ENCODE assay signal across 24 cellular contexts in the genomic region with DNA sequence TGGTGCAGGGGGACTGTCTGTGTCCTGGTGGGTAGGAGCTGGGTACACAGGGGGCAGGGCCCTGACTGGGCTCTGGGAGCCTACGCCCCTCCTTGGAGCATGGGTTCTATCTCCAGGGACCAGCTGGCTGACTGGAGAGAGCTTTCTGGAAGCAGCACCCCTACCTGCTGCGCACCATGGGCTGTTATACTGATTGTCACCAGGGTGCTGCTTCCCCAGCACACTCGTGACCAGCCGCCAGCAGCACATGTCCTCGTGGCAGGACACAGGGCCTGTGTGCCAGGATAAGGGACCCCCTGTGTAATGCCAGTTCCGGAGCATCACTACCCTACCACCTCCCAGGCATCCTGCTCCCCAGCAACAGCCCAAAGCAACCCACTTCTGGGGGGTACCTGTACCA.
DNase-seq lines count a peak whose midpoint lies in the region; ATAC-seq, FAIRE-seq and TF ChIP-seq lines count a peak whose summit lies in the region.
"Had no signal": no experiment of that assay in that cellular context is flagged by ENCODE, and none has a peak within 500 bp of the region (broad histone marks: within the 10 kb centered on the region; RNA-seq: fewer than 3 reads in every experiment).

No MANE protein-coding gene starts in this region.

- peaks cover 15% of the 10 kb centered on the region for H3K4me1 Mint-ChIP-seq in activated CD4-positive, alpha-beta T cell treated with anti-CD3 and anti-CD28 coated beads, Interleukin-2, amount 10 ng/mL, durations not matched to agents 7 days and 5 days

- no CpG with 5 or more reads among the region's 6 CpGs for WGBS in HepG2 (ENCODE audit: low lambda C conversion rate)
- 80% methylated on average over 2 of the region's 6 CpGs for WGBS in right lobe of liver (ENCODE audit: insufficient coverage, low coverage, low lambda C conversion rate, missing lambda C conversion rate)
- WGBS in spleen, 5 donors = 72 to 95% (median 92%) methylated on average over 2 to 6 of the region's 6 CpGs

- no peaks in the 10 kb centered on the region for H4K20me1 ChIP-seq in HepG2 (ENCODE audit: insufficient read depth, low read length)
- H4K20me1 ChIP-seq: BLaER1 had no signal

- H3K9me3 ChIP-seq in HepG2 (ENCODE audit: low read length) (no peaks in the 10 kb centered on the region), right lobe of liver (no peaks in the 10 kb centered on the region), spleen (no peaks in the 10 kb centered on the region), kidney (ENCODE audit: control insufficient read depth in 1 of 2, low read length in 2 of 2) (no peaks in the 10 kb centered on the region)
- H3K9me3 ChIP-seq: BLaER1, SK-N-SH had no signal

- TF ChIP-seq RAD21 in HepG2 (CRISPR knock-in tag; IDR thresholded peaks at IDR 0.05) = no peak

- no peaks in the 10 kb centered on the region for H3K36me3 Mint-ChIP-seq in activated CD4-positive, alpha-beta T cell treated with anti-CD3 and anti-CD28 coated beads, Interleukin-2, amount 10 ng/mL, durations not matched to agents 7 days and 5 days (ENCODE audit: low read depth)

- peaks cover 3% of the 10 kb centered on the region for H3K27me3 Mint-ChIP-seq in activated CD4-positive, alpha-beta T cell treated with anti-CD3 and anti-CD28 coated beads, Interleukin-2, amount 10 ng/mL, durations not matched to agents 7 days and 5 days
- H3K27me3 Mint-ChIP-seq: CD4-positive, alpha-beta T cell had no signal

- H3K4me3 ChIP-seq in HepG2 (replicated peaks in 1 of 3; ENCODE audit: insufficient read depth in 1 of 3, low read depth in 2 of 3, low read length in 3 of 3) (no peak overlapping the region), right lobe of liver (no peak overlapping the region), spleen (no peak overlapping the region), kidney (ENCODE audit: low read length in 2 of 2) (no peak overlapping the region)
- H3K4me3 ChIP-seq: BLaER1 had no signal

- TF ChIP-seq EP300 in HepG2 (IDR thresholded peaks at IDR 0.05; ENCODE audit: low read depth in 2 of 2, low read length in 2 of 2) = no peak
- no peak for TF ChIP-seq EP300 in HepG2 (CRISPR knock-in tag; IDR thresholded peaks at IDR 0.05; ENCODE audit: borderline replicate concordance)

- H3K4me2 ChIP-seq in HepG2 (ENCODE audit: low read depth, low read length) = no peak overlapping the region
- H3K4me2 ChIP-seq: SK-N-SH had no signal

- H3K27ac Mint-ChIP-seq in activated CD4-positive, alpha-beta T cell treated with anti-CD3 and anti-CD28 coated beads, Interleukin-2, amount 10 ng/mL, durations not matched to agents 7 days and 5 days = no peak overlapping the region
- H3K27ac Mint-ChIP-seq: CD4-positive, alpha-beta T cell had no signal

- H3K9me3 Mint-ChIP-seq in activated CD4-positive, alpha-beta T cell treated with anti-CD3 and anti-CD28 coated beads, Interleukin-2, amount 10 ng/mL, durations not matched to agents 7 days and 5 days = no peaks in the 10 kb centered on the region
- H3K9me3 Mint-ChIP-seq: CD4-positive, alpha-beta T cell had no signal

- in situ Hi-C loops in HepG2 (cut with HindIII; ENCODE audit: extremely low pct_ligation_motif_present, low pct_unique_long_range_greater_than_20kb) = loop anchor here (25.0 kb wide), 1 partner anchor 857 kb away; no protein-coding TSS in a partner anchor

- no peak for TF ChIP-seq CTCF in HepG2 (CRISPR knock-in tag; IDR thresholded peaks at IDR 0.05)
- TF ChIP-seq CTCF in right lobe of liver (IDR thresholded peaks at IDR 0.05) = no peak
- TF ChIP-seq CTCF in spleen (IDR thresholded peaks at IDR 0.05 in 8 of 11, conservative IDR thresholded peaks at IDR 0.05 in 3 of 11) = no peak
- no peak for TF ChIP-seq CTCF in kidney (IDR thresholded peaks at IDR 0.05; ENCODE audit: borderline replicate concordance, extremely low read depth, insufficient read depth)

- H3K27me3 ChIP-seq in HepG2 (ENCODE audit: control insufficient read depth in 1 of 2, insufficient read depth in 2 of 2, low read length in 2 of 2) = peaks cover 3 to 62% of the 10 kb centered on the region in 2 experiments
- H3K27me3 ChIP-seq in right lobe of liver = no peaks in the 10 kb centered on the region
- peaks cover 0 to 7% (median 0%) of the 10 kb centered on the region in 7 donors for H3K27me3 ChIP-seq in spleen (replicated peaks in 1 of 7)
- H3K27me3 ChIP-seq: BLaER1 had no signal

- H2AFZ ChIP-seq in HepG2 (ENCODE audit: low read length) = no peak overlapping the region

- H3K9ac ChIP-seq in HepG2 (ENCODE audit: insufficient read depth, low read depth, low read length) (no peak overlapping the region), kidney (ENCODE audit: low read length in 2 of 2) (no peak overlapping the region)
- H3K9ac ChIP-seq: BLaER1, SK-N-SH had no signal

- CTCF ChIA-PET in HepG2 (lab: Yijun Ruan, JAX; ENCODE audit: low intra/inter-chr PET ratio, low total read pairs) = interaction anchor here (2.0 kb wide), 1 partner anchor 277 kb away, joined by 16 read pairs; no protein-coding TSS in a partner anchor
- CTCF ChIA-PET in activated CD4-positive, alpha-beta T cell treated with anti-CD3 and anti-CD28 coated beads, Interleukin-2, amount 10 ng/mL, durations not matched to agents 7 days and 5 days (lab: Charles Lee) = interaction anchor here (0.5 to 2.5 kb wide), 7 partner anchors 9 to 855 kb away, joined by 3 to 11 read pairs (median 7); no protein-coding TSS in a partner anchor

- H3K36me3 ChIP-seq in HepG2 (replicated peaks in 1 of 2; ENCODE audit: control insufficient read depth in 1 of 2, insufficient read depth in 2 of 2, low read length in 2 of 2) = no peaks in the 10 kb centered on the region
- H3K36me3 ChIP-seq in right lobe of liver = peaks cover 0 to 6% (median 0%) of the 10 kb centered on the region in 4 donors
- no peaks in the 10 kb centered on the region for H3K36me3 ChIP-seq in spleen
- no peaks in the 10 kb centered on the region for H3K36me3 ChIP-seq in kidney (ENCODE audit: control insufficient read depth in 1 of 2, insufficient read depth in 2 of 2, low read length in 2 of 2)
- H3K36me3 ChIP-seq: BLaER1 had no signal

- no peak overlapping the region for H3K4me3 Mint-ChIP-seq in activated CD4-positive, alpha-beta T cell treated with anti-CD3 and anti-CD28 coated beads, Interleukin-2, amount 10 ng/mL, durations not matched to agents 7 days and 5 days
- H3K4me3 Mint-ChIP-seq: CD4-positive, alpha-beta T cell had no signal

- BruUV-seq in HepG2 (replicated peaks; lab: Mats Ljungman, UMichigan) = no TSS peak

- no peaks in the 10 kb centered on the region for H3K4me1 ChIP-seq in HepG2 (ENCODE audit: insufficient read depth, low read length)
- no peaks in the 10 kb centered on the region for H3K4me1 ChIP-seq in right lobe of liver
- peaks cover 0 to 11% (median 7%) of the 10 kb centered on the region in 6 donors for H3K4me1 ChIP-seq in spleen
- H3K4me1 ChIP-seq in kidney (ENCODE audit: control insufficient read depth in 1 of 2, insufficient read depth in 1 of 2, low read depth in 1 of 2, low read length in 2 of 2) = peaks cover 0 to 4% of the 10 kb centered on the region in 2 donors

- H3K27ac ChIP-seq in HepG2 (ENCODE audit: extremely low read length, insufficient read depth, low read length) = no peak overlapping the region
- no peak overlapping the region for H3K27ac ChIP-seq in right lobe of liver
- no peak overlapping the region for H3K27ac ChIP-seq in spleen
- H3K27ac ChIP-seq in kidney (ENCODE audit: low read depth in 2 of 2, low read length in 2 of 2) = no peak overlapping the region
- H3K27ac ChIP-seq: BLaER1 had no signal

- TF ChIP-seq POLR2A in HepG2 (IDR thresholded peaks at IDR 0.05; ENCODE audit: insufficient read depth in 1 of 2, low read depth in 2 of 2, low read length in 2 of 2) (no peak), right lobe of liver (IDR thresholded peaks at IDR 0.05) (no peak), erythroblast (IDR thresholded peaks at IDR 0.05; ENCODE audit: low read length) (no peak), spleen (IDR thresholded peaks at IDR 0.05) (no peak)

- ATAC-seq in HepG2 (no peak), right lobe of liver (no peak), GM19324 (IDR thresholded peaks at IDR 0.05; ENCODE audit: low FRiP score, unreplicated experiment) (no peak)

- DNase-seq in HepG2 (ENCODE audit: low spot score) (no peak), right lobe of liver (no peak), erythroblast (lab: John Stamatoyannopoulos, UW) (peak; percentile 21 to 54), spleen (peak; percentile 46), kidney (no peak)
- no peak for DNase-seq in activated CD4-positive, alpha-beta T cell treated with anti-CD3 and anti-CD28 coated beads, Interleukin-2, amount 10 ng/mL, durations not matched to agents 7 days and 5 days
- DNase-seq: CD4-positive, alpha-beta T cell; DMS53; GOT3; HCEC 1CT; MV-4-11; NCI-H1105 treated with DMSO at 0.1 percent for 48 hours; NCI-H146; NCI-H1930; NCI-H2107; NCI-H446; NCI-H524 treated with DMSO at 0.1 percent for 48 hours; NCI-H774; SK-N-SH had no signal

- POLR2A ChIA-PET in HepG2 (lab: Yijun Ruan, JAX) = no interaction called here
- POLR2A ChIA-PET in activated CD4-positive, alpha-beta T cell treated with anti-CD3 and anti-CD28 coated beads, Interleukin-2, amount 10 ng/mL, durations not matched to agents 7 days and 5 days (lab: Charles Lee) = no interaction called here

- intact Hi-C loops in HepG2 (cut with micrococcal nuclease; ENCODE audit: unreplicated experiment) = loop anchor here (5.0 kb wide), 1 partner anchor 117 kb away; no protein-coding TSS in a partner anchor
- intact Hi-C loops in right lobe of liver (cut with DNase I) = loop anchor here (5.0 to 10.0 kb wide), 3 partner anchors 275 to 372 kb away; no protein-coding TSS in a partner anchor
- intact Hi-C loops in spleen (cut with DNase I; ENCODE audit: low total_unique reads) = loop anchor here (2.0 to 10.0 kb wide), 3 partner anchors 277 to 855 kb away; no protein-coding TSS in a partner anchor
- intact Hi-C loops in kidney (cut with DNase I) = loop anchor here (10.0 kb wide), 1 partner anchor 375 kb away; no protein-coding TSS in a partner anchor

- H3K79me2 ChIP-seq in HepG2 (ENCODE audit: insufficient read depth, low read length) = no peaks in the 10 kb centered on the region

- FAIRE-seq in HepG2 (lab: Jason Lieb, UNC) (no peak), kidney (lab: Jason Lieb, UNC) (no peak)
- FAIRE-seq: D721Med, GM18507, RCC 7860 had no signal

TF ChIP-seq in HepG2, 621 proteins besides CTCF, POLR2A, EP300 and RAD21:
- TF ChIP-seq, protein P1, sequence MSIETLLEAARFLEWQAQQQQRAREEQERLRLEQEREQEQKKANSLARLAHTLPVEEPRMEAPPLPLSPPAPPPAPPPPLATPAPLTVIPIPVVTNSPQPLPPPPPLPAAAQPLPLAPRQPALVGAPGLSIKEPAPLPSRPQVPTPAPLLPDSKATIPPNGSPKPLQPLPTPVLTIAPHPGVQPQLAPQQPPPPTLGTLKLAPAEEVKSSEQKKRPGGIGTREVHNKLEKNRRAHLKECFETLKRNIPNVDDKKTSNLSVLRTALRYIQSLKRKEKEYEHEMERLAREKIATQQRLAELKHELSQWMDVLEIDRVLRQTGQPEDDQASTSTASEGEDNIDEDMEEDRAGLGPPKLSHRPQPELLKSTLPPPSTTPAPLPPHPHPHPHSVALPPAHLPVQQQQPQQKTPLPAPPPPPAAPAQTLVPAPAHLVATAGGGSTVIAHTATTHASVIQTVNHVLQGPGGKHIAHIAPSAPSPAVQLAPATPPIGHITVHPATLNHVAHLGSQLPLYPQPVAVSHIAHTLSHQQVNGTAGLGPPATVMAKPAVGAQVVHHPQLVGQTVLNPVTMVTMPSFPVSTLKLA (IDR thresholded peaks at IDR 0.05) = peak; percentile 82
- no peak for TF ChIP-seq RAD51 (IDR thresholded peaks at IDR 0.05; ENCODE audit: borderline replicate concordance)

Comparison
In these comparisons a context has a peak if more than half of its experiments do, and no peak if none do; other contexts are left out.
1. DNase-seq: peak in erythroblast (2 of 2) and spleen (single experiment); none in HepG2 (single experiment), right lobe of liver (0 of 3), activated CD4-positive, alpha-beta T cell treated with anti-CD3 and anti-CD28 coated beads, Interleukin-2, amount 10 ng/mL, durations not matched to agents 7 days and 5 days (single experiment) and kidney (single experiment).